1 cellular context compared by ENCODE assay signal in genomic region chr5:131382407-131383395, GRCh38.
TF ChIP-seq lines count a peak whose summit lies in the region.

No MANE protein-coding gene starts in this region.

TF ChIP-seq in HepG2, 621 proteins besides CTCF, POLR2A, EP300 and RAD21 (continued from another document):
- TF ChIP-seq, protein P1, sequence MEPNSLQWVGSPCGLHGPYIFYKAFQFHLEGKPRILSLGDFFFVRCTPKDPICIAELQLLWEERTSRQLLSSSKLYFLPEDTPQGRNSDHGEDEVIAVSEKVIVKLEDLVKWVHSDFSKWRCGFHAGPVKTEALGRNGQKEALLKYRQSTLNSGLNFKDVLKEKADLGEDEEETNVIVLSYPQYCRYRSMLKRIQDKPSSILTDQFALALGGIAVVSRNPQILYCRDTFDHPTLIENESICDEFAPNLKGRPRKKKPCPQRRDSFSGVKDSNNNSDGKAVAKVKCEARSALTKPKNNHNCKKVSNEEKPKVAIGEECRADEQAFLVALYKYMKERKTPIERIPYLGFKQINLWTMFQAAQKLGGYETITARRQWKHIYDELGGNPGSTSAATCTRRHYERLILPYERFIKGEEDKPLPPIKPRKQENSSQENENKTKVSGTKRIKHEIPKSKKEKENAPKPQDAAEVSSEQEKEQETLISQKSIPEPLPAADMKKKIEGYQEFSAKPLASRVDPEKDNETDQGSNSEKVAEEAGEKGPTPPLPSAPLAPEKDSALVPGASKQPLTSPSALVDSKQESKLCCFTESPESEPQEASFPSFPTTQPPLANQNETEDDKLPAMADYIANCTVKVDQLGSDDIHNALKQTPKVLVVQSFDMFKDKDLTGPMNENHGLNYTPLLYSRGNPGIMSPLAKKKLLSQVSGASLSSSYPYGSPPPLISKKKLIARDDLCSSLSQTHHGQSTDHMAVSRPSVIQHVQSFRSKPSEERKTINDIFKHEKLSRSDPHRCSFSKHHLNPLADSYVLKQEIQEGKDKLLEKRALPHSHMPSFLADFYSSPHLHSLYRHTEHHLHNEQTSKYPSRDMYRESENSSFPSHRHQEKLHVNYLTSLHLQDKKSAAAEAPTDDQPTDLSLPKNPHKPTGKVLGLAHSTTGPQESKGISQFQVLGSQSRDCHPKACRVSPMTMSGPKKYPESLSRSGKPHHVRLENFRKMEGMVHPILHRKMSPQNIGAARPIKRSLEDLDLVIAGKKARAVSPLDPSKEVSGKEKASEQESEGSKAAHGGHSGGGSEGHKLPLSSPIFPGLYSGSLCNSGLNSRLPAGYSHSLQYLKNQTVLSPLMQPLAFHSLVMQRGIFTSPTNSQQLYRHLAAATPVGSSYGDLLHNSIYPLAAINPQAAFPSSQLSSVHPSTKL (CRISPR knock-in tag; IDR thresholded peaks at IDR 0.05), result peak; percentile 6; the same call in 1 of the 2 replicates
- TF ChIP-seq, protein P2, sequence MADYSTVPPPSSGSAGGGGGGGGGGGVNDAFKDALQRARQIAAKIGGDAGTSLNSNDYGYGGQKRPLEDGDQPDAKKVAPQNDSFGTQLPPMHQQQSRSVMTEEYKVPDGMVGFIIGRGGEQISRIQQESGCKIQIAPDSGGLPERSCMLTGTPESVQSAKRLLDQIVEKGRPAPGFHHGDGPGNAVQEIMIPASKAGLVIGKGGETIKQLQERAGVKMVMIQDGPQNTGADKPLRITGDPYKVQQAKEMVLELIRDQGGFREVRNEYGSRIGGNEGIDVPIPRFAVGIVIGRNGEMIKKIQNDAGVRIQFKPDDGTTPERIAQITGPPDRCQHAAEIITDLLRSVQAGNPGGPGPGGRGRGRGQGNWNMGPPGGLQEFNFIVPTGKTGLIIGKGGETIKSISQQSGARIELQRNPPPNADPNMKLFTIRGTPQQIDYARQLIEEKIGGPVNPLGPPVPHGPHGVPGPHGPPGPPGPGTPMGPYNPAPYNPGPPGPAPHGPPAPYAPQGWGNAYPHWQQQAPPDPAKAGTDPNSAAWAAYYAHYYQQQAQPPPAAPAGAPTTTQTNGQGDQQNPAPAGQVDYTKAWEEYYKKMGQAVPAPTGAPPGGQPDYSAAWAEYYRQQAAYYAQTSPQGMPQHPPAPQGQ (CRISPR knock-in tag; IDR thresholded peaks at IDR 0.05; ENCODE audit: borderline replicate concordance), result no peak
- no peak for TF ChIP-seq ATAD3A (CRISPR knock-in tag; IDR thresholded peaks at IDR 0.05)
- TF ChIP-seq, protein P3, sequence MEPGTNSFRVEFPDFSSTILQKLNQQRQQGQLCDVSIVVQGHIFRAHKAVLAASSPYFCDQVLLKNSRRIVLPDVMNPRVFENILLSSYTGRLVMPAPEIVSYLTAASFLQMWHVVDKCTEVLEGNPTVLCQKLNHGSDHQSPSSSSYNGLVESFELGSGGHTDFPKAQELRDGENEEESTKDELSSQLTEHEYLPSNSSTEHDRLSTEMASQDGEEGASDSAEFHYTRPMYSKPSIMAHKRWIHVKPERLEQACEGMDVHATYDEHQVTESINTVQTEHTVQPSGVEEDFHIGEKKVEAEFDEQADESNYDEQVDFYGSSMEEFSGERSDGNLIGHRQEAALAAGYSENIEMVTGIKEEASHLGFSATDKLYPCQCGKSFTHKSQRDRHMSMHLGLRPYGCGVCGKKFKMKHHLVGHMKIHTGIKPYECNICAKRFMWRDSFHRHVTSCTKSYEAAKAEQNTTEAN (CRISPR knock-in tag; conservative IDR thresholded peaks at IDR 0.05), result no peak
- TF ChIP-seq ARID2 (CRISPR knock-in tag; IDR thresholded peaks at IDR 0.05; ENCODE audit: borderline replicate concordance), result 0 out of 2 replicates have a peak, but pooled peaks have one; percentile 34
- TF ChIP-seq STAG1 (CRISPR knock-in tag; IDR thresholded peaks at IDR 0.05), result peak; percentile 70
